ENCODE assay signal across 8 cellular contexts in genomic region chr16:73056911-73057310, GRCh38. TPM values are rescaled to one million over a fixed set of nuclear protein-coding genes. Genes with fewer than 3 reads are reported as not detected.
DNase-seq lines count a peak whose midpoint lies in the region; ATAC-seq and TF ChIP-seq lines count a peak whose summit lies in the region.

No MANE protein-coding gene starts in this region.

- ATAC-seq in naive B cell (ENCODE audit: low read depth in 2 of 2) (no peak), GM18858 (IDR thresholded peaks at IDR 0.05; ENCODE audit: unreplicated experiment) (no peak), HG02642 (IDR thresholded peaks at IDR 0.05; ENCODE audit: poor library complexity, unreplicated experiment) (no peak)

- H3K36me3 Mint-ChIP-seq in naive B cell: peaks cover 0 to 8% of the 10 kb centered on the region in 2 donors

- POLR2A ChIA-PET in BJ (lab: Charles Lee): interaction anchor here (0.5 kb wide), 1 partner anchor 104 kb away, joined by 5 read pairs; no protein-coding TSS in a partner anchor

- no peaks in the 10 kb centered on the region for H3K36me3 ChIP-seq in BJ (ENCODE audit: control insufficient read depth, insufficient read depth, low read length)

- no peak for TF ChIP-seq CTCF in BJ (IDR thresholded peaks at IDR 0.05; ENCODE audit: insufficient read depth, low read depth, low read length)
- TF ChIP-seq CTCF in LNCaP clone FGC (IDR thresholded peaks at IDR 0.05; ENCODE audit: control insufficient read depth, extremely low read depth, insufficient read depth): no peak

- no peaks in the 10 kb centered on the region for H3K9me3 Mint-ChIP-seq in naive B cell

- CTCF ChIA-PET in BJ (lab: Yijun Ruan, JAX): interaction anchor here (0.6 to 1.4 kb wide), 4 partner anchors 126 to 225 kb away, joined by 3 to 6 read pairs (median 4); no protein-coding TSS in a partner anchor

- no peaks in the 10 kb centered on the region for H3K27me3 ChIP-seq in BJ (ENCODE audit: control insufficient read depth, insufficient read depth, low read length)

- DNase-seq in BJ (ENCODE audit: low read depth): no peak
- no peak for DNase-seq in LNCaP clone FGC (ENCODE audit: low read depth)
- DNase-seq in caudate nucleus (lab: John Stamatoyannopoulos, UW): no peak
- no peak for DNase-seq in naive B cell
- DNase-seq in inferior parietal cortex (ENCODE audit: extremely low spot score): no peak
- no peak for DNase-seq in Ammon's horn (ENCODE audit: low spot score)

- H3K27ac ChIP-seq in caudate nucleus (ENCODE audit: low read depth, low read length): peak overlapping the region; percentile 67

- H3K27ac Mint-ChIP-seq in naive B cell: peak overlapping the region in 2 of 6 donors; percentile 88 to 93

- H3K4me3 ChIP-seq in BJ (ENCODE audit: low read depth, low read length): peak overlapping the region; percentile 65
- peak overlapping the region; percentile 68 for H3K4me3 ChIP-seq in LNCaP clone FGC (ENCODE audit: low read depth, low read length)

- H3K27me3 Mint-ChIP-seq in naive B cell: peaks cover 13 to 45% (median 30%) of the 10 kb centered on the region in 3 donors

- H3K4me1 Mint-ChIP-seq in naive B cell: peaks cover 18 to 27% (median 25%) of the 10 kb centered on the region in 3 donors

- peak overlapping the region; percentile 90 to 99 (median 96) for H3K4me3 Mint-ChIP-seq in naive B cell

RNA-seq across cellular contexts. Expression of gene ZFHX3, which starts 9.0 kb away (rescaled TPM):
- polyA plus RNA-seq in BJ (2011; rRNA removed) (2.2 and 2.8 TPM in 2 replicates), naive B cell (ENCODE audit: low read depth in 6 of 6) (under 1 TPM in 5 of 6 donors, not detected in 1; 0.08 to 0.61 (median 0.24) TPM)
- polyA minus RNA-seq in BJ (2011; rRNA and poly(A)+ RNA removed): 9.6 and 13.8 TPM in 2 replicates
